22 cellular contexts compared by ENCODE assay signal in the genomic region with DNA sequence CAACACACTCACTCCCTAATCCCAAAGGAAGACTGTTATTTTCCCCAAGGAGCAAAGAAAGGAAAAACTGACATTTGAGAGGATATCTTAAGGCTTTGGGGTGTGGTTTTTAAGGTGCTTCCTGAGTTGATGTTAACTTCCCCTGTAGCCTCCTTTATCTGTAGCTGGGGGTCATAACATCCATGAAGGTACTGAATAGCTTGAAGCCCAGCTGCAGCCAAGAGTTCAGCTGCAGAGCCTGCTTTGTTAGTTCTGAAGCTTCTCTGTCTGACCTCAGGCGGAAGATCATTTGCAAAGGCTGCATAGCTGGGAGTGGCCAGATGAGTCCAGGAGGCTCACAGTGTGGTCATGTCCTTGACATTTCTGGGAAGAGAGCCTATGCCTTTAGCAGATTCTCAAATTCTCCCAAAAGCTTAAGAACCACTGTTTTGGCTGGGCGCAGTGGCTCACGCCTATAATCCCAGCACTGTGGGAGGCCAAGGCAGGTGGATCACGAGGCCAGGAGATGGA.
"Had no signal": no experiment of that assay in that cellular context is flagged by ENCODE, and none has a peak within 500 bp of the region (broad histone marks: within the 10 kb centered on the region; RNA-seq: fewer than 3 reads in every experiment).

No MANE protein-coding gene starts in this region.

- DNase-seq: activated CD4-positive, alpha-beta T cell treated with anti-CD3 and anti-CD28 coated beads, Interleukin-2, amount 10 ng/mL, durations not matched to agents 7 days and 5 days; activated CD4-positive, CD25-positive, alpha-beta regulatory T cell treated with anti-CD3 and anti-CD28 coated beads, Interleukin-2, amount 50 U/mL, for 72 hours; activated CD8-positive, alpha-beta T cell treated with anti-CD3 and anti-CD28 coated beads, Interleukin-2, amount 10 ng/mL, durations not matched to agents 7 days and 5 days; activated gamma-delta T cell treated with Interleukin-2 at 50 U/mL for 16 hours; activated T-cell treated with anti-CD3 and anti-CD28 coated beads, Interleukin-2, amount 50 U/mL, for 1 hour; aorta; brain microvascular endothelial cell; caudate nucleus; dermis blood vessel endothelial cell; effector CD8-positive, alpha-beta T cell; erythroblast; foreskin melanocyte; immature natural killer cell; left lung; naive thymus-derived CD4-positive, alpha-beta T cell; posterior cingulate gyrus; stimulated activated CD4-positive, alpha-beta T cell treated with anti-CD3 and anti-CD28 coated beads, Interleukin-12 subunit alpha, Interleukin-12 subunit beta, amount 100 ng/mL, for 4 hours; T-helper 9 cell; transverse colon; WERI-Rb-1 had no signal

- H3K4me1 ChIP-seq: neural progenitor cell had no signal

- H3K27me3 ChIP-seq: brain microvascular endothelial cell, left lung had no signal

- H3K4me3 ChIP-seq: hepatocyte, left lung, neural progenitor cell, transverse colon had no signal

- H3K9me3 ChIP-seq: left lung, transverse colon had no signal

- H3K27ac ChIP-seq: brain microvascular endothelial cell, hepatocyte, neural progenitor cell, WERI-Rb-1 had no signal

- ATAC-seq: activated CD8-positive, alpha-beta T cell treated with anti-CD3 and anti-CD28 coated beads, Interleukin-2, amount 10 ng/mL, durations not matched to agents 7 days and 5 days had no signal

- H3K36me3 ChIP-seq: brain microvascular endothelial cell, left lung, neural progenitor cell, transverse colon had no signal
